ENCODE assay signal across 9 cellular contexts in genomic region chr18:34222025-34222395, GRCh38. TPM values are rescaled to one million over a fixed set of nuclear protein-coding genes. Genes with fewer than 3 reads are reported as not detected.
DNase-seq lines count a peak whose midpoint lies in the region; ATAC-seq, FAIRE-seq and TF ChIP-seq lines count a peak whose summit lies in the region.
"Had no signal": no experiment of that assay in that cellular context is flagged by ENCODE, and none has a peak within 500 bp of the region (broad histone marks: within the 10 kb centered on the region; RNA-seq: fewer than 3 reads in every experiment).

No MANE protein-coding gene starts in this region.

- peak overlapping the region; percentile 30; the same call in 1 of the 2 replicates for H3K9ac ChIP-seq in HUES48 (ENCODE audit: low read depth, low read length)

- DNase-seq in COR-L47 (lab: John Stamatoyannopoulos, UW) (peak; percentile 76), astrocyte of the spinal cord (ENCODE audit: low read depth, low spot score) (peak; percentile 3), medulla oblongata (ENCODE audit: extremely low spot score) (peak; percentile 54), vagina (ENCODE audit: extremely low spot score in 2 of 2) (no peak), HTR-8/SVneo (ENCODE audit: insufficient read length, low spot score) (no peak), hepatic stellate cell (ENCODE audit: low spot score) (no peak)

- ATAC-seq in GM21360 (IDR thresholded peaks at IDR 0.05; ENCODE audit: unreplicated experiment), result no peak

- H3K36me3 ChIP-seq in HUES48 (ENCODE audit: control insufficient read depth, insufficient read depth, low read length) (no peaks in the 10 kb centered on the region), vagina (no peaks in the 10 kb centered on the region)

- H3K27me3 ChIP-seq in HUES48 (ENCODE audit: control insufficient read depth, insufficient read depth, low read length) (peaks cover 56% of the 10 kb centered on the region), vagina (peaks cover 5% of the 10 kb centered on the region)

- H3K9me3 ChIP-seq in HUES48 (ENCODE audit: control insufficient read depth, insufficient read depth, low read length) (no peaks in the 10 kb centered on the region), vagina (no peaks in the 10 kb centered on the region)

- H3K4me3 ChIP-seq in HUES48 (ENCODE audit: low read depth, low read length) (peak overlapping the region; percentile 75), astrocyte of the spinal cord (ENCODE audit: low read depth, low read length) (peak overlapping the region; percentile 50), vagina (peak overlapping the region; percentile 39 to 45)

- peaks cover 13% of the 10 kb centered on the region for H3K4me1 ChIP-seq in HUES48 (ENCODE audit: control insufficient read depth, insufficient read depth, low read length)
- peaks cover 34% of the 10 kb centered on the region for H3K4me1 ChIP-seq in vagina

- in situ Hi-C loops in astrocyte of the spinal cord (cut with HindIII; ENCODE audit: low sequenced_read_pairs), result no loop called here

- no peak for FAIRE-seq in HTR-8/SVneo (lab: Jason Lieb, UNC)
- FAIRE-seq: TTC549 had no signal

- H3K27ac ChIP-seq in HUES48 (ENCODE audit: low read depth, low read length) (no peak overlapping the region), vagina (no peak overlapping the region)

- intact Hi-C loops in vagina (cut with DNase I), result no loop called here

- TF ChIP-seq POLR2A in vagina (IDR thresholded peaks at IDR 0.05), result no peak

- no peak for TF ChIP-seq CTCF in astrocyte of the spinal cord (IDR thresholded peaks at IDR 0.05; ENCODE audit: low read depth, low read length)
- no peak for TF ChIP-seq CTCF in vagina (IDR thresholded peaks at IDR 0.05)

RNA-seq across cellular contexts. Expression of gene NOL4, which starts 2.7 kb away (rescaled TPM):
- not detected for total RNA-seq in vagina

Comparison
In these comparisons a context has a peak if more than half of its experiments do, and no peak if none do; other contexts are left out.
1. DNase-seq: peak in COR-L47 (single experiment), astrocyte of the spinal cord (single experiment) and medulla oblongata (single experiment); none in vagina (0 of 2), HTR-8/SVneo (single experiment) and hepatic stellate cell (single experiment).
2. Peak in every context shown above with its lines, with median percentiles within 50 percentile points of each other: H3K4me3 ChIP-seq.